ENCODE assay signal across 8 cellular contexts in genomic region chr11:46247664-46248063, GRCh38. TPM values are rescaled to one million over a fixed set of nuclear protein-coding genes. Genes with fewer than 3 reads are reported as not detected.
A peak's percentile ranks its signal among the peaks of the same experiment; 100 is the strongest.
DNase-seq lines count a peak whose midpoint lies in the region; ATAC-seq lines count a peak whose summit lies in the region.

No MANE protein-coding gene starts in this region.

- no peaks in the 10 kb centered on the region for H3K9me3 Mint-ChIP-seq in activated CD4-positive, alpha-beta T cell treated with anti-CD3 and anti-CD28 coated beads, Interleukin-2, amount 10 ng/mL, durations not matched to agents 7 days and 5 days

- no peaks in the 10 kb centered on the region for H3K27me3 Mint-ChIP-seq in activated CD4-positive, alpha-beta T cell treated with anti-CD3 and anti-CD28 coated beads, Interleukin-2, amount 10 ng/mL, durations not matched to agents 7 days and 5 days

- POLR2A ChIA-PET in activated CD4-positive, alpha-beta T cell treated with anti-CD3 and anti-CD28 coated beads, Interleukin-2, amount 10 ng/mL, durations not matched to agents 7 days and 5 days (lab: Charles Lee): no interaction called here

- H3K27ac Mint-ChIP-seq in activated CD4-positive, alpha-beta T cell treated with anti-CD3 and anti-CD28 coated beads, Interleukin-2, amount 10 ng/mL, durations not matched to agents 7 days and 5 days: no peak overlapping the region

- H3K4me1 Mint-ChIP-seq in activated CD4-positive, alpha-beta T cell treated with anti-CD3 and anti-CD28 coated beads, Interleukin-2, amount 10 ng/mL, durations not matched to agents 7 days and 5 days: peaks cover 16% of the 10 kb centered on the region

- DNase-seq in NOMO-1 treated with DMSO at 0.1 percent for 48 hours (lab: John Stamatoyannopoulos, UW; ENCODE audit: unreplicated experiment) (peak; percentile 11), NOMO-1 (lab: John Stamatoyannopoulos, UW; ENCODE audit: unreplicated experiment in 2 of 2) (no peak), NCI-H2081 treated with DMSO at 0.1 percent for 48 hours (lab: John Stamatoyannopoulos, UW) (peak; percentile 88), iPS-NIHi11 (ENCODE audit: low spot score) (peak; percentile 77), NCI-H524 treated with DMSO at 0.1 percent for 48 hours (lab: John Stamatoyannopoulos, UW) (no peak)
- DNase-seq in activated CD4-positive, alpha-beta T cell treated with anti-CD3 and anti-CD28 coated beads, Interleukin-2, amount 10 ng/mL, durations not matched to agents 7 days and 5 days: peak; percentile 47

- no peak for ATAC-seq in HG03039 (IDR thresholded peaks at IDR 0.05; ENCODE audit: unreplicated experiment)
- no peak for ATAC-seq in HG03108 (IDR thresholded peaks at IDR 0.05; ENCODE audit: unreplicated experiment)

- no peaks in the 10 kb centered on the region for H3K36me3 Mint-ChIP-seq in activated CD4-positive, alpha-beta T cell treated with anti-CD3 and anti-CD28 coated beads, Interleukin-2, amount 10 ng/mL, durations not matched to agents 7 days and 5 days (ENCODE audit: low read depth)

- CTCF ChIA-PET in activated CD4-positive, alpha-beta T cell treated with anti-CD3 and anti-CD28 coated beads, Interleukin-2, amount 10 ng/mL, durations not matched to agents 7 days and 5 days (lab: Charles Lee): no interaction called here

- no peak overlapping the region for H3K4me3 Mint-ChIP-seq in activated CD4-positive, alpha-beta T cell treated with anti-CD3 and anti-CD28 coated beads, Interleukin-2, amount 10 ng/mL, durations not matched to agents 7 days and 5 days

RNA-seq across cellular contexts. Expression of gene CREB3L1, which starts 29.8 kb away (rescaled TPM):
- not detected for total RNA-seq in activated CD4-positive, alpha-beta T cell treated with anti-CD3 and anti-CD28 coated beads, Interleukin-2, amount 10 ng/mL, durations not matched to agents 7 days and 5 days

Comparison
In these comparisons a context has a peak if more than half of its experiments do, and no peak if none do; other contexts are left out.
1. DNase-seq: peak in NOMO-1 treated with DMSO at 0.1 percent for 48 hours (single experiment), NCI-H2081 treated with DMSO at 0.1 percent for 48 hours (single experiment), activated CD4-positive, alpha-beta T cell treated with anti-CD3 and anti-CD28 coated beads, Interleukin-2, amount 10 ng/mL, durations not matched to agents 7 days and 5 days (single experiment) and iPS-NIHi11 (single experiment); none in NOMO-1 (0 of 2) and NCI-H524 treated with DMSO at 0.1 percent for 48 hours (single experiment).